12 cellular contexts compared by ENCODE assay signal in the genomic region with DNA sequence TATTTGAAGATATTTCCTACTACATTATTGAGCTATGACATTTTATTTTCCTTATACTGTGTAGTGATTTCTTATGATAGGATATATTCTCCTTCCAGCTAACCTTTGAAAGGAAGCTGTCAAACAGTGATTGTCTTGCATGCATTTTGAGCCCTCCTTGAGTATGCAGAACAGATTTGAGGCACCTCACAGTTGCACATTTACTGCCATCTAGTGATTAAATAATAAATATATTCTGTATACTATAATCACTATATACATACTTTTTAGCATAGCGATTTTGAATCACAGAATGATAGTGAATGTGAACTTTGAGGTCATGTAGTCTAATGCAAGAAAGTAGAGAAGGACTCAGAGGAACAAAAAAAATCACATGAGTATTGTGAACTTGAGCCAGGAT.
DNase-seq lines count a peak whose midpoint lies in the region; ATAC-seq, FAIRE-seq and TF ChIP-seq lines count a peak whose summit lies in the region.
"Had no signal": no experiment of that assay in that cellular context is flagged by ENCODE, and none has a peak within 500 bp of the region (broad histone marks: within the 10 kb centered on the region; RNA-seq: fewer than 3 reads in every experiment).

No MANE protein-coding gene starts in this region.

- H3K9ac ChIP-seq in HepG2 (ENCODE audit: insufficient read depth, low read depth, low read length), result no peak overlapping the region

- DNase-seq in ELR (ENCODE audit: low read depth) (peak; percentile 11), NCI-H146 (lab: John Stamatoyannopoulos, UW) (peak; percentile 90), SW480 (ENCODE audit: low spot score) (peak; percentile 31), HepG2 (ENCODE audit: low spot score) (no peak), GM19239 (ENCODE audit: insufficient read length, low spot score) (no peak), right atrium auricular region (ENCODE audit: low spot score) (no peak), anterior cingulate cortex (lab: John Stamatoyannopoulos, UW) (no peak), hepatic stellate cell (ENCODE audit: low spot score) (no peak)
- DNase-seq: ovary; stimulated activated CD8-positive, alpha-beta memory T cell treated with anti-CD3 and anti-CD28 coated beads, Interleukin-4, amount 100 ng/mL, for 48 hours; T-cell had no signal

- TF ChIP-seq CTCF in HepG2 (CRISPR knock-in tag; IDR thresholded peaks at IDR 0.05), result no peak
- TF ChIP-seq CTCF in right atrium auricular region (IDR thresholded peaks at IDR 0.05), result peak in 1 of 2 donors; percentile 41

- H3K9me3 ChIP-seq in HepG2 (ENCODE audit: low read length) (no peaks in the 10 kb centered on the region), right atrium auricular region (no peaks in the 10 kb centered on the region)
- H3K9me3 ChIP-seq: ovary had no signal

- no peak overlapping the region for H2AFZ ChIP-seq in HepG2 (ENCODE audit: low read length)

- no peak overlapping the region for H3K4me2 ChIP-seq in HepG2 (ENCODE audit: low read depth, low read length)

- FAIRE-seq in HepG2 (lab: Jason Lieb, UNC), result no peak
- no peak for FAIRE-seq in GM19239 (lab: Jason Lieb, UNC)

- H3K36me3 ChIP-seq in HepG2 (replicated peaks in 1 of 2; ENCODE audit: control insufficient read depth in 1 of 2, insufficient read depth in 2 of 2, low read length in 2 of 2) (no peaks in the 10 kb centered on the region), right atrium auricular region (no peaks in the 10 kb centered on the region)
- H3K36me3 ChIP-seq: ovary had no signal

- intact Hi-C loops in HepG2 (cut with micrococcal nuclease; ENCODE audit: unreplicated experiment), result no loop called here

- no peak for TF ChIP-seq RAD21 in HepG2 (CRISPR knock-in tag; IDR thresholded peaks at IDR 0.05)

- ATAC-seq in HepG2, result no peak
- ATAC-seq: T-cell had no signal

- TF ChIP-seq POLR2A in HepG2 (IDR thresholded peaks at IDR 0.05; ENCODE audit: insufficient read depth in 1 of 2, low read depth in 2 of 2, low read length in 2 of 2), result no peak

- H3K27ac ChIP-seq in HepG2 (ENCODE audit: extremely low read length, insufficient read depth, low read length) (no peak overlapping the region), right atrium auricular region (no peak overlapping the region)
- H3K27ac ChIP-seq: HL-60, ovary had no signal

- no peaks in the 10 kb centered on the region for H3K27me3 ChIP-seq in HepG2 (ENCODE audit: control insufficient read depth in 1 of 2, insufficient read depth in 2 of 2, low read length in 2 of 2)
- H3K27me3 ChIP-seq in right atrium auricular region, result no peaks in the 10 kb centered on the region
- H3K27me3 ChIP-seq: ovary had no signal

- H3K4me1 ChIP-seq in HepG2 (ENCODE audit: insufficient read depth, low read length) (peaks cover 16% of the 10 kb centered on the region), right atrium auricular region (no peaks in the 10 kb centered on the region)

- no peaks in the 10 kb centered on the region for H4K20me1 ChIP-seq in HepG2 (ENCODE audit: insufficient read depth, low read length)

- H3K79me2 ChIP-seq in HepG2 (ENCODE audit: insufficient read depth, low read length), result no peaks in the 10 kb centered on the region

- H3K4me3 ChIP-seq in HepG2 (replicated peaks in 1 of 3; ENCODE audit: insufficient read depth in 1 of 3, low read depth in 2 of 3, low read length in 3 of 3) (no peak overlapping the region), right atrium auricular region (no peak overlapping the region)
- H3K4me3 ChIP-seq: ovary had no signal

- TF ChIP-seq EP300 in HepG2 (IDR thresholded peaks at IDR 0.05; ENCODE audit: low read depth in 2 of 2, low read length in 2 of 2) (no peak), HepG2 (CRISPR knock-in tag; IDR thresholded peaks at IDR 0.05; ENCODE audit: borderline replicate concordance) (no peak)

- POLR2A ChIA-PET in HepG2 (lab: Yijun Ruan, JAX), result no interaction called here

- CTCF ChIA-PET in HepG2 (lab: Yijun Ruan, JAX; ENCODE audit: low intra/inter-chr PET ratio, low total read pairs), result no interaction called here

- no TSS peak for BruUV-seq in HepG2 (replicated peaks; lab: Mats Ljungman, UMichigan)

- 0% methylated on average over 1 of the region's 1 CpG for WGBS in HepG2 (ENCODE audit: low lambda C conversion rate)

- in situ Hi-C loops in HepG2 (cut with HindIII; ENCODE audit: extremely low pct_ligation_motif_present, low pct_unique_long_range_greater_than_20kb), result no loop called here

TF ChIP-seq in HepG2, 621 proteins besides CTCF, POLR2A, EP300 and RAD21:
- TF ChIP-seq STAG1 (CRISPR knock-in tag; IDR thresholded peaks at IDR 0.05) (peak; percentile 15; the same call in 1 of the 2 replicates), IKZF4 (CRISPR knock-in tag; IDR thresholded peaks at IDR 0.05; ENCODE audit: borderline replicate concordance, low read depth, not compliant biosample characterization) (no peak)
- TF ChIP-seq, protein P1, sequence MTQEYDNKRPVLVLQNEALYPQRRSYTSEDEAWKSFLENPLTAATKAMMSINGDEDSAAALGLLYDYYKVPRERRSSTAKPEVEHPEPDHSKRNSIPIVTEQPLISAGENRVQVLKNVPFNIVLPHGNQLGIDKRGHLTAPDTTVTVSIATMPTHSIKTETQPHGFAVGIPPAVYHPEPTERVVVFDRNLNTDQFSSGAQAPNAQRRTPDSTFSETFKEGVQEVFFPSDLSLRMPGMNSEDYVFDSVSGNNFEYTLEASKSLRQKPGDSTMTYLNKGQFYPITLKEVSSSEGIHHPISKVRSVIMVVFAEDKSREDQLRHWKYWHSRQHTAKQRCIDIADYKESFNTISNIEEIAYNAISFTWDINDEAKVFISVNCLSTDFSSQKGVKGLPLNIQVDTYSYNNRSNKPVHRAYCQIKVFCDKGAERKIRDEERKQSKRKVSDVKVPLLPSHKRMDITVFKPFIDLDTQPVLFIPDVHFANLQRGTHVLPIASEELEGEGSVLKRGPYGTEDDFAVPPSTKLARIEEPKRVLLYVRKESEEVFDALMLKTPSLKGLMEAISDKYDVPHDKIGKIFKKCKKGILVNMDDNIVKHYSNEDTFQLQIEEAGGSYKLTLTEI (CRISPR knock-in tag; conservative IDR thresholded peaks at IDR 0.05), result no peak

Comparison
In these comparisons a context has a peak if more than half of its experiments do, and no peak if none do; other contexts are left out.
1. DNase-seq: peak in ELR (single experiment), NCI-H146 (single experiment) and SW480 (single experiment); none in HepG2 (single experiment), GM19239 (single experiment), right atrium auricular region (single experiment), anterior cingulate cortex (0 of 58) and hepatic stellate cell (single experiment).